8 cellular contexts compared by ENCODE assay signal in the genomic region with DNA sequence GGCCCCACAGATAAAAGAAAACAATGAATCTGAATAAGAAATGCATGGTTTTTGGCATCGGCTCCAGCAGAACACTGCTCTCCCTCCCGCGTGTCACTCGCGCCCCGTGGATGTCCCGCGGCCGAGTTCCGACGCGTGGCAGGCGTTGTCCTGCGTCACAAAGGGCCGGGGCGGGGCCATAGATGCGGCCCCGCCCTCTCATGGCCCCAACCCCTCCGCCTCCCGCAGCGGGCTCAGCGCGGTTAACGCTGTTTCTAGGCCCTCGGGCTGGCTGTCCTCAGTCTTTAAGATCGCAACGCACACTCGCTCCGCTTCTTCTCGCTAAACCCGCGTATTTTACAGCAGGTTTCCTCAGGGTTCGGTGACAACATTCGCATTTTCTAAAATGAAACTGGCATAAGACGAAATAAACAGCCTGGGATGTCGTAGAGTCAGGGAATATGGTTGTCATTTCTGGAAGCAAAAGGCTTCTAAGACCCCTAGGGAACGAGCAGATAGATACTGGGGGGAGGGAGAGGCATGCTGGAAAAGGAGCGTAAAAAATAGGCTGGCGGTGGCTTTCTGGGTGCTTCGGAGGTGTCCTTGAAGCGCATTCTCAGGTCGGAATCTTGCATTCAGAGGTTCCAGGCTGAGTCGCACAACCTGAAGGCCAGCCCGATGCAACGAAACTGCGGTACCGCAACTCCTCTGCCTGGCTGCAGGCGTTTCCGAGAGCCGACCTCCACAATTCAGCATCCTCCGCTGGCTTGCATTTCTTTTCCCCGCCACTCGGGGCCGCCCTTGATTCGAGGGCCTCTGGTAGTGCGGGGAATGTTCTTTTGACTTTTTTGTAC. TPM values are rescaled to one million over a fixed set of nuclear protein-coding genes. Genes with fewer than 3 reads are reported as not detected.
DNase-seq lines count a peak whose midpoint lies in the region; ATAC-seq and TF ChIP-seq lines count a peak whose summit lies in the region.

A gene with protein sequence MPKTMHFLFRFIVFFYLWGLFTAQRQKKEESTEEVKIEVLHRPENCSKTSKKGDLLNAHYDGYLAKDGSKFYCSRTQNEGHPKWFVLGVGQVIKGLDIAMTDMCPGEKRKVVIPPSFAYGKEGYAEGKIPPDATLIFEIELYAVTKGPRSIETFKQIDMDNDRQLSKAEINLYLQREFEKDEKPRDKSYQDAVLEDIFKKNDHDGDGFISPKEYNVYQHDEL (minus strand): TSS at position 159 of the 833 bp plus-strand sequence. CDS start 101 bp downstream, at position 58.

- no peaks in the 10 kb centered on the region for H3K9me3 Mint-ChIP-seq in progenitor cell of endocrine pancreas (ENCODE audit: low read depth)

- 1% methylated on average over 28 to 56 of the region's 56 CpGs for WGBS in adrenal gland, 4 donors

- peak within 1 kb of the TSS; percentile 88 for H3K4me3 Mint-ChIP-seq in progenitor cell of endocrine pancreas (ENCODE audit: low read depth)

- peaks cover 17% of the 10 kb centered on the region for H3K4me1 Mint-ChIP-seq in progenitor cell of endocrine pancreas (ENCODE audit: low read depth)

- peak within 1 kb of the TSS; percentile 14 to 91 (median 80) for H3K4me3 ChIP-seq in adrenal gland
- peak within 1 kb of the TSS; percentile 63 for H3K4me3 ChIP-seq in upper lobe of right lung

- TF ChIP-seq POLR2A in adrenal gland (IDR thresholded peaks at IDR 0.05): peak; percentile 36 to 77

- H3K27ac ChIP-seq in adrenal gland (peak within 1 kb of the TSS; percentile 73 to 99 (median 95)), upper lobe of right lung (peak within 1 kb of the TSS; percentile 92)

- H3K27me3 ChIP-seq in adrenal gland (no peaks in the 10 kb centered on the region), upper lobe of right lung (no peaks in the 10 kb centered on the region)

- TF ChIP-seq CTCF in GM12872 (IDR thresholded peaks at IDR 0.05; ENCODE audit: insufficient read depth, low read depth, low read length) (peak; percentile 84), adrenal gland (IDR thresholded peaks at IDR 0.05) (peak; percentile 45 to 83 (median 71)), progenitor cell of endocrine pancreas (IDR thresholded peaks at IDR 0.05; ENCODE audit: unreplicated experiment) (peak; percentile 65), upper lobe of right lung (IDR thresholded peaks at IDR 0.05) (peak; percentile 80)

- no peaks in the 10 kb centered on the region for H3K36me3 Mint-ChIP-seq in progenitor cell of endocrine pancreas (ENCODE audit: insufficient read depth)

- H3K9me3 ChIP-seq in adrenal gland (replicated peaks in 1 of 3) (no peaks in the 10 kb centered on the region), upper lobe of right lung (no peaks in the 10 kb centered on the region)

- H3K27me3 Mint-ChIP-seq in progenitor cell of endocrine pancreas: no peaks in the 10 kb centered on the region

- ATAC-seq in HG02759 (IDR thresholded peaks at IDR 0.05; ENCODE audit: unreplicated experiment) (peak; percentile 54), left cardiac atrium (peak; percentile 85 to 86), upper lobe of right lung (peak; percentile 86)

- H3K4me1 ChIP-seq in adrenal gland (replicated peaks in 1 of 2) (peaks cover 28 to 46% of the 10 kb centered on the region in 2 donors), upper lobe of right lung (peaks cover 35% of the 10 kb centered on the region)

- DNase-seq in NCI-H1417 treated with DMSO at 0.1 percent for 48 hours (lab: John Stamatoyannopoulos, UW) (peak; percentile 52), T follicular helper cell (ENCODE audit: low read depth) (peak; percentile 83), adrenal gland (peak; percentile 84 to 94 (median 89)), left cardiac atrium (peak; percentile 90), progenitor cell of endocrine pancreas (ENCODE audit: low spot score, unreplicated experiment) (peak; percentile 64), upper lobe of right lung (peak; percentile 93)

- peak within 1 kb of the TSS; percentile 99 for H3K27ac Mint-ChIP-seq in progenitor cell of endocrine pancreas

- no peaks in the 10 kb centered on the region for H3K36me3 ChIP-seq in adrenal gland (replicated peaks in 1 of 2)
- no peaks in the 10 kb centered on the region for H3K36me3 ChIP-seq in upper lobe of right lung

- intact Hi-C loops in adrenal gland (cut with DNase I) (no loop called here), left cardiac atrium (cut with DNase I) (loop anchor here in 1 of 2 donors (2.0 kb wide), 1 partner anchor 28 kb away; a partner anchor contains a TSS), upper lobe of right lung (cut with DNase I) (no loop called here)

RNA-seq across cellular contexts. Expression of the gene that starts here (rescaled TPM):
- total RNA-seq in adrenal gland: 10 to 100 TPM in 3 of 8 donors, 1 to 10 TPM in 5; 5.3 to 14.3 (median 8.4) TPM
- polyA plus RNA-seq in adrenal gland: 10 to 100 TPM in 1 of 3 donors, 1 to 10 TPM in 2; 7.4 to 18.0 (median 8.9) TPM
- 10 to 100 TPM; 12.7 to 13.5 TPM for total RNA-seq in left cardiac atrium
- total RNA-seq in progenitor cell of endocrine pancreas: 14.0 and 15.8 TPM in 2 replicates
- total RNA-seq in upper lobe of right lung: 7.3 TPM

Comparison
In these comparisons a context has a peak if more than half of its experiments do, and no peak if none do; other contexts are left out.
1. Peak in every context shown above with its lines: DNase-seq, ATAC-seq, H3K4me3 ChIP-seq and H3K27ac ChIP-seq.